In the genomic region with DNA sequence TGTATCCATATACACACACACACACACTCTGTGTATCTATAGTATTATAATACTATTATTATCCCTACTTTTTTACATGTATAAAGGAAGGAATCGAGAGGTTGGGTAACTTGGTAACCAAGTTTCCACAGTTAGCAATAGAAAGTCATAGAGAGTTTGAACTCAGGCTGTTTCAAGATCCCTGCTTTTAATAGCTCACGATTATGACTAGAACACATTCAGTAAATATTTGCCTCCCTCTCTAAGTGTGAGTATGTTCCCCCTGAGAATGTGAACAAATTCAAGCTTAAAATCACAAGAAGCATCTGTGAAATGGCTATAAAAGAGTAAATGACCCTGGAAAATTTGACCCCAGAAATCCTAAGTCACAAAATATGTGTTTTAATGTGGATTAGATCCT, we compare ENCODE assay signal across 26 cellular contexts. TPM values are rescaled to one million over a fixed set of nuclear protein-coding genes. Genes with fewer than 3 reads are reported as not detected.
"Had no signal": no experiment of that assay in that cellular context is flagged by ENCODE, and none has a peak within 500 bp of the region (broad histone marks: within the 10 kb centered on the region; RNA-seq: fewer than 3 reads in every experiment).

No MANE protein-coding gene starts in this region.

- FAIRE-seq: keratinocyte, urothelium cell line had no signal

- DNase-seq: hippocampal formation; kidney glomerular epithelial cell; left cardiac atrium; left ventricle myocardium inferior; mesendoderm; naive thymus-derived CD4-positive, alpha-beta T cell; ovary; right lobe of liver; stimulated activated CD4-positive, alpha-beta T cell treated with anti-CD3 and anti-CD28 coated beads, Interleukin-1b, Interleukin-23, amount 100 ng/mL, for 48 hours; stimulated activated CD4-positive, alpha-beta T cell treated with anti-CD3 and anti-CD28 coated beads, Interleukin-2, amount 100 ng/mL, for 48 hours; stimulated activated CD4-positive, alpha-beta T cell treated with anti-CD3 and anti-CD28 coated beads, Interleukin-4, amount 100 ng/mL, for 4 hours; stimulated activated CD8-positive, alpha-beta memory T cell treated with anti-CD3 and anti-CD28 coated beads, Interleukin-4, amount 100 ng/mL, for 48 hours; stimulated activated naive CD4-positive, alpha-beta T cell treated with Interleukin-2 at 50 U/mL for 16 hours; stimulated activated naive CD8-positive, alpha-beta T cell treated with anti-CD3 and anti-CD28 coated beads, Interleukin-15, amount 100 ng/mL, for 72 hours; testis; thyroid gland; trophoblast cell; upper lobe of right lung had no signal

- H3K4me3 ChIP-seq: left ventricle myocardium inferior, lung, ovary, right atrium auricular region, right lobe of liver, smooth muscle cell, testis, thyroid gland, upper lobe of right lung had no signal

- H3K4me1 ChIP-seq: left ventricle myocardium inferior, right atrium auricular region, right lobe of liver, testis, thyroid gland, upper lobe of right lung had no signal

- ATAC-seq: left cardiac atrium; naive thymus-derived CD4-positive, alpha-beta T cell; natural killer cell treated with Interleukin-12 subunit alpha and Interleukin-12 subunit beta and Interleukin-15 and Interleukin-18, amount 100 ng/mL, for 72 hours; right lobe of liver; stimulated activated memory B cell treated with anti-CD40 and anti-IgM and Interleukin-4, amounts not matched to agents 10 μg/mL and 1 μg/mL and 100 μg/mL, for 72 hours; stimulated activated naive CD8-positive, alpha-beta T cell treated with anti-CD3 and anti-CD28 coated beads, Interleukin-15, amount 100 ng/mL, for 72 hours; upper lobe of right lung had no signal

- H3K36me3 ChIP-seq: ovary had no signal

- H3K9me3 ChIP-seq: left ventricle myocardium inferior, ovary, right atrium auricular region, right lobe of liver, testis, thyroid gland, upper lobe of right lung had no signal

- H3K27ac ChIP-seq: left ventricle myocardium inferior, ovary, right atrium auricular region, right lobe of liver, testis, thyroid gland, upper lobe of right lung had no signal

- H3K27me3 ChIP-seq: ovary, right atrium auricular region, right lobe of liver, testis, thyroid gland, upper lobe of right lung had no signal

RNA-seq across cellular contexts. Expression of a gene that starts 11.0 kb away (rescaled TPM):
- total RNA-seq: mononuclear cell had no signal
